ENCODE assay signal across 21 cellular contexts in genomic region chr9:132216861-132217655, GRCh38. TPM values are rescaled to one million over a fixed set of nuclear protein-coding genes. Genes with fewer than 3 reads are reported as not detected.
A peak's percentile ranks its signal among the peaks of the same experiment; 100 is the strongest.
DNase-seq lines count a peak whose midpoint lies in the region; ATAC-seq and TF ChIP-seq lines count a peak whose summit lies in the region.
"Had no signal": no experiment of that assay in that cellular context is flagged by ENCODE, and none has a peak within 500 bp of the region (broad histone marks: within the 10 kb centered on the region; RNA-seq: fewer than 3 reads in every experiment).

No MANE protein-coding gene starts in this region.

- no peaks in the 10 kb centered on the region for H3K36me3 ChIP-seq in left lung
- H3K36me3 ChIP-seq: ascending aorta, heart left ventricle, stomach had no signal

- H3K27me3 ChIP-seq in left lung = peaks cover 0 to 7% of the 10 kb centered on the region in 2 donors
- H3K27me3 ChIP-seq: ascending aorta, heart left ventricle had no signal

- H3K27ac ChIP-seq in left lung = peak overlapping the region in 1 of 2 donors; percentile 91
- H3K27ac ChIP-seq: 22Rv1, ascending aorta, heart left ventricle had no signal

- H3K9me3 ChIP-seq in left lung = no peaks in the 10 kb centered on the region
- H3K9me3 ChIP-seq: ascending aorta, heart left ventricle, stomach had no signal

- H3K27ac Mint-ChIP-seq in stimulated activated effector memory CD8-positive, alpha-beta T cell treated with anti-CD3 and anti-CD28 coated beads, Interleukin-12 subunit alpha, Interleukin-12 subunit beta, amount 100 ng/mL, for 72 hours = no peak overlapping the region
- H3K27ac Mint-ChIP-seq: activated CD4-positive, alpha-beta memory T cell treated with anti-CD3 and anti-CD28 coated beads for 36 hours had no signal

- peak; percentile 34 for DNase-seq in NK-92 treated with Interleukin-12 subunit alpha and Interleukin-12 subunit beta, amount 100 ng/mL, for 24 hours (lab: John Stamatoyannopoulos, UW)
- DNase-seq in NK-92 (lab: John Stamatoyannopoulos, UW; ENCODE audit: unreplicated experiment) (no peak), SIG-M5 treated with dmso at 0.1 percent for 504 hours (lab: John Stamatoyannopoulos, UW; ENCODE audit: unreplicated experiment) (peak; percentile 74), left lung (peak; percentile 54 to 83), NCI-H1694 (lab: John Stamatoyannopoulos, UW) (no peak), NCI-H69 (lab: John Stamatoyannopoulos, UW) (no peak), NCI-H2029 (lab: John Stamatoyannopoulos, UW) (no peak)
- no peak for DNase-seq in stimulated activated effector memory CD8-positive, alpha-beta T cell treated with anti-CD3 and anti-CD28 coated beads, Interleukin-12 subunit alpha, Interleukin-12 subunit beta, amount 100 ng/mL, for 72 hours (ENCODE audit: low spot score in 2 of 2)
- DNase-seq: activated CD4-positive, alpha-beta memory T cell treated with anti-CD3 and anti-CD28 coated beads for 36 hours; activated T-cell treated with anti-CD3 and anti-CD28 coated beads for 4 hours; GOT3; heart left ventricle; NCI-H146; posterior cingulate gyrus; SHP77 treated with DMSO at 0.1 percent for 48 hours; stomach; T-helper 2 cell had no signal

- no peak for ATAC-seq in left lung
- peak; percentile 51 for ATAC-seq in stimulated activated effector memory CD8-positive, alpha-beta T cell treated with anti-CD3 and anti-CD28 coated beads, Interleukin-12 subunit alpha, Interleukin-12 subunit beta, amount 100 ng/mL, for 72 hours

- H3K4me1 Mint-ChIP-seq in stimulated activated effector memory CD8-positive, alpha-beta T cell treated with anti-CD3 and anti-CD28 coated beads, Interleukin-12 subunit alpha, Interleukin-12 subunit beta, amount 100 ng/mL, for 72 hours = peaks cover 13% of the 10 kb centered on the region

- H3K4me3 ChIP-seq in left lung = no peak overlapping the region
- H3K4me3 ChIP-seq: ascending aorta, heart left ventricle, lung, stomach had no signal

- no peak for TF ChIP-seq CTCF in left lung (IDR thresholded peaks at IDR 0.05)

- intact Hi-C loops in left lung (cut with DNase I) = no loop called here

- no peak overlapping the region for H3K4me3 Mint-ChIP-seq in stimulated activated effector memory CD8-positive, alpha-beta T cell treated with anti-CD3 and anti-CD28 coated beads, Interleukin-12 subunit alpha, Interleukin-12 subunit beta, amount 100 ng/mL, for 72 hours
- H3K4me3 Mint-ChIP-seq: activated CD4-positive, alpha-beta memory T cell treated with anti-CD3 and anti-CD28 coated beads for 36 hours had no signal

- peaks cover 2 to 56% of the 10 kb centered on the region in 2 donors for H3K4me1 ChIP-seq in left lung

- no peaks in the 10 kb centered on the region for H3K9me3 Mint-ChIP-seq in stimulated activated effector memory CD8-positive, alpha-beta T cell treated with anti-CD3 and anti-CD28 coated beads, Interleukin-12 subunit alpha, Interleukin-12 subunit beta, amount 100 ng/mL, for 72 hours
- H3K9me3 Mint-ChIP-seq: activated CD4-positive, alpha-beta memory T cell treated with anti-CD3 and anti-CD28 coated beads for 36 hours had no signal

- H3K36me3 Mint-ChIP-seq in stimulated activated effector memory CD8-positive, alpha-beta T cell treated with anti-CD3 and anti-CD28 coated beads, Interleukin-12 subunit alpha, Interleukin-12 subunit beta, amount 100 ng/mL, for 72 hours = no peaks in the 10 kb centered on the region
- H3K36me3 Mint-ChIP-seq: activated CD4-positive, alpha-beta memory T cell treated with anti-CD3 and anti-CD28 coated beads for 36 hours had no signal

RNA-seq across cellular contexts. Expression of gene NTNG2, which starts 55.2 kb away (rescaled TPM):
- 1 to 10 TPM; 1.5 to 4.6 TPM for total RNA-seq in left lung
- total RNA-seq: HT-29 had no signal

Comparison
In these comparisons a context has a peak if more than half of its experiments do, and no peak if none do; other contexts are left out.
1. DNase-seq: peak in NK-92 treated with Interleukin-12 subunit alpha and Interleukin-12 subunit beta, amount 100 ng/mL, for 24 hours (single experiment), SIG-M5 treated with dmso at 0.1 percent for 504 hours (single experiment) and left lung (2 of 2); none in NK-92 (single experiment), stimulated activated effector memory CD8-positive, alpha-beta T cell treated with anti-CD3 and anti-CD28 coated beads, Interleukin-12 subunit alpha, Interleukin-12 subunit beta, amount 100 ng/mL, for 72 hours (0 of 2), NCI-H1694 (single experiment), NCI-H69 (single experiment) and NCI-H2029 (single experiment).